2 cellular contexts compared by ENCODE assay signal in genomic region chr14:105055736-105056302, GRCh38.
TF ChIP-seq lines count a peak whose summit lies in the region.

No MANE protein-coding gene starts in this region.

TF ChIP-seq in GM12891, 5 proteins besides CTCF, POLR2A, EP300 and RAD21:
- TF ChIP-seq POLR2AphosphoS5 (IDR thresholded peaks at IDR 0.05; ENCODE audit: low read depth, low read length) (0 out of 2 replicates have a peak, but pooled peaks have one; percentile 50), SPI1 (IDR thresholded peaks at IDR 0.05; ENCODE audit: low read depth, low read length) (no peak)

TF ChIP-seq in H1, 55 proteins besides CTCF, POLR2A, EP300 and RAD21:
- peak; percentile 36 for TF ChIP-seq KDM4A (IDR thresholded peaks at IDR 0.05; ENCODE audit: low read depth, low read length, severe bottlenecking)
- TF ChIP-seq CEBPB (IDR thresholded peaks at IDR 0.05; ENCODE audit: low read depth, low read length), result no peak
- peak; percentile 34 for TF ChIP-seq EZH2 (IDR thresholded peaks at IDR 0.05; ENCODE audit: low read depth, low read length, severe bottlenecking)
